In the genomic region with DNA sequence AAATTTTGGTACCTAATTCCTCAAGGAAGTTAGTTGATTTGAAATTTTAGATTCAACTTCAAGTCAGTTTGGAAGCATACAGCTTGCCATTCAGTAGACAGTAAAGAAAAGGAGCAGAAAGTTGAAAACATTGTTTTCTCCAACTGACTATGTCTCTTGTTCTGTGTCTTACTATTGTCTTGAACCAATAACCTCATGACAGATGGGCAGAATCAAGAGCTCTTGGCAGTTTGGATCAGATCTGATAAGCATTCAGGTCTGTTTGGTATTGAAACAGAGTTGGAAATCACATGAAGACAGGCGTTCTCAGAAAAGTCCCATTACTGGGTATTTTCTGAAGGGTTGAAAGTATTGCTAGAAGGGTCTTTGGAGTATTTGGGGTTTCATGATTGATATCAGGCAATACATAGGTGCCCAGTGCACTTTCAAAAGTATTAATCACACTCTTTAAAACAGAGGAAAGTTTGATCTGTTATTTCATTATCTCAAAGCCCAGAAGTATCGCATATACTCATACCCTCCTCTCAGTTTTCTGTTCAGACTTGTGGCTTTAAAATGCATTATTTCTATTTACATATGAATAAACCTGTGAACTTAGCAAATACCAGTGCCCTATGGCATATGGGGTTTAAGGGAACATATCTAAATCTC, we compare ENCODE assay signal across 17 cellular contexts.
A peak's percentile ranks its signal among the peaks of the same experiment; 100 is the strongest.
DNase-seq lines count a peak whose midpoint lies in the region; ATAC-seq and TF ChIP-seq lines count a peak whose summit lies in the region.
"Had no signal": no experiment of that assay in that cellular context is flagged by ENCODE, and none has a peak within 500 bp of the region (broad histone marks: within the 10 kb centered on the region; RNA-seq: fewer than 3 reads in every experiment).

No MANE protein-coding gene starts in this region.

- H3K27ac ChIP-seq in breast epithelium (no peak overlapping the region), foreskin keratinocyte (peak overlapping the region; percentile 49)
- H3K27ac ChIP-seq: RWPE1 had no signal

- intact Hi-C loops in MCF 10A (cut with micrococcal nuclease) (no loop called here), breast epithelium (cut with DNase I; ENCODE audit: low total_unique reads) (no loop called here)

- H3K9me2 ChIP-seq in Loucy (replicated peaks; ENCODE audit: low read depth, low read length), result no peaks in the 10 kb centered on the region

- H3K27me3 ChIP-seq in breast epithelium (no peaks in the 10 kb centered on the region), Loucy (ENCODE audit: insufficient read depth, low read length, poor library complexity, severe bottlenecking) (no peaks in the 10 kb centered on the region), foreskin keratinocyte (no peaks in the 10 kb centered on the region)

- CTCF ChIA-PET in MCF 10A (lab: Yijun Ruan, JAX), result no interaction called here

- no peaks in the 10 kb centered on the region for H3K4me1 ChIP-seq in breast epithelium
- no peaks in the 10 kb centered on the region for H3K4me1 ChIP-seq in Loucy (ENCODE audit: insufficient read depth, low read length, poor library complexity, severe bottlenecking)
- H3K4me1 ChIP-seq in foreskin keratinocyte, result peaks cover 35% of the 10 kb centered on the region

- no peaks in the 10 kb centered on the region for H3K27me3 Mint-ChIP-seq in MCF 10A (ENCODE audit: insufficient read depth, unreplicated experiment)
- peaks cover 5% of the 10 kb centered on the region for H3K27me3 Mint-ChIP-seq in activated T-helper 17 cell treated with anti-CD3 and anti-CD28 coated beads, Interleukin-2, amount 50 U/mL, for 72 hours

- no peak for TF ChIP-seq POLR2A in breast epithelium (IDR thresholded peaks at IDR 0.05)

- TF ChIP-seq CTCF in MCF 10A (IDR thresholded peaks at IDR 0.05; ENCODE audit: unreplicated experiment) (no peak), breast epithelium (IDR thresholded peaks at IDR 0.05) (no peak), Loucy (conservative IDR thresholded peaks at IDR 0.05; ENCODE audit: low read length) (no peak), foreskin keratinocyte (conservative IDR thresholded peaks at IDR 0.05) (no peak)

- 0 out of 2 replicates have a peak overlapping the region, but pooled peaks have one; percentile 2 for H2AFZ ChIP-seq in Loucy (ENCODE audit: low read length)
- H2AFZ ChIP-seq: GM23338 had no signal

- peaks cover 29% of the 10 kb centered on the region for H3K4me1 Mint-ChIP-seq in MCF 10A (ENCODE audit: insufficient read depth, unreplicated experiment)
- H3K4me1 Mint-ChIP-seq in activated T-helper 17 cell treated with anti-CD3 and anti-CD28 coated beads, Interleukin-2, amount 50 U/mL, for 72 hours, result no peaks in the 10 kb centered on the region
- H3K4me1 Mint-ChIP-seq: CD4-positive, alpha-beta memory T cell had no signal

- H3K36me3 ChIP-seq in breast epithelium (no peaks in the 10 kb centered on the region), Loucy (ENCODE audit: insufficient read depth, low read length) (no peaks in the 10 kb centered on the region)

- no peaks in the 10 kb centered on the region for H3K36me3 Mint-ChIP-seq in MCF 10A (ENCODE audit: insufficient read depth, unreplicated experiment)
- no peaks in the 10 kb centered on the region for H3K36me3 Mint-ChIP-seq in activated T-helper 17 cell treated with anti-CD3 and anti-CD28 coated beads, Interleukin-2, amount 50 U/mL, for 72 hours (ENCODE audit: low read depth)
- H3K36me3 Mint-ChIP-seq: CD4-positive, alpha-beta memory T cell had no signal

- no TSS peak for BruUV-seq in MCF 10A (replicated peaks; lab: Mats Ljungman, UMichigan)

- no peaks in the 10 kb centered on the region for H3K9me3 Mint-ChIP-seq in MCF 10A (ENCODE audit: unreplicated experiment)
- no peaks in the 10 kb centered on the region for H3K9me3 Mint-ChIP-seq in activated T-helper 17 cell treated with anti-CD3 and anti-CD28 coated beads, Interleukin-2, amount 50 U/mL, for 72 hours
- H3K9me3 Mint-ChIP-seq: GM23338 had no signal

- H3K79me2 ChIP-seq in Loucy (ENCODE audit: insufficient read depth, low read length), result no peaks in the 10 kb centered on the region

- POLR2A ChIA-PET in MCF 10A (lab: Yijun Ruan, JAX), result no interaction called here

- no peaks in the 10 kb centered on the region for H3F3A ChIP-seq in Loucy (ENCODE audit: low read depth)

- H3K9me3 ChIP-seq in breast epithelium (no peaks in the 10 kb centered on the region), Loucy (ENCODE audit: insufficient read depth, low read depth, low read length) (no peaks in the 10 kb centered on the region)

- H3K27ac Mint-ChIP-seq in MCF 10A (ENCODE audit: low read depth, unreplicated experiment), result peak overlapping the region; percentile 77
- H3K27ac Mint-ChIP-seq in activated T-helper 17 cell treated with anti-CD3 and anti-CD28 coated beads, Interleukin-2, amount 50 U/mL, for 72 hours, result no peak overlapping the region
- H3K27ac Mint-ChIP-seq: CD4-positive, alpha-beta memory T cell; GM23338 had no signal

- H3K9ac ChIP-seq in Loucy (ENCODE audit: low read depth, low read length, poor library complexity, severe bottlenecking), result no peak overlapping the region

- DNase-seq in MCF 10A (ENCODE audit: unreplicated experiment) (no peak), breast epithelium (ENCODE audit: low spot score in 2 of 2) (no peak), foreskin keratinocyte (no peak), dermis blood vessel endothelial cell (no peak)
- DNase-seq: CD4-positive, alpha-beta memory T cell; GDM1; NCI-H1092; NCI-H146; NCI-H345; NK-92 treated with Interleukin-12 subunit alpha and Interleukin-12 subunit beta, amount 100 ng/mL, for 24 hours had no signal

- no peaks in the 10 kb centered on the region for H4K20me1 ChIP-seq in Loucy (ENCODE audit: insufficient read depth, low read length, poor library complexity, severe bottlenecking)

- ATAC-seq in foreskin keratinocyte (no peak), GM21717 (IDR thresholded peaks at IDR 0.05; ENCODE audit: unreplicated experiment) (no peak)
- no peak for ATAC-seq in activated T-helper 17 cell treated with anti-CD3 and anti-CD28 coated beads, Interleukin-2, amount 50 U/mL, for 72 hours (replicated peaks)
- ATAC-seq: GM12878, GM23338, PC-3 had no signal

- H3K4me3 ChIP-seq in breast epithelium (no peak overlapping the region), Loucy (ENCODE audit: low read length, poor library complexity, severe bottlenecking) (no peak overlapping the region)
- H3K4me3 ChIP-seq: GM12878, GM23338 had no signal

- no peak overlapping the region for H3K4me2 ChIP-seq in Loucy (ENCODE audit: low read depth, low read length, poor library complexity, severe bottlenecking)
- H3K4me2 ChIP-seq: GM23338 had no signal

- H3K4me3 Mint-ChIP-seq in MCF 10A (ENCODE audit: unreplicated experiment), result no peak overlapping the region
- no peak overlapping the region for H3K4me3 Mint-ChIP-seq in activated T-helper 17 cell treated with anti-CD3 and anti-CD28 coated beads, Interleukin-2, amount 50 U/mL, for 72 hours
- H3K4me3 Mint-ChIP-seq: CD4-positive, alpha-beta memory T cell; GM23338 had no signal
